In the genomic region with DNA sequence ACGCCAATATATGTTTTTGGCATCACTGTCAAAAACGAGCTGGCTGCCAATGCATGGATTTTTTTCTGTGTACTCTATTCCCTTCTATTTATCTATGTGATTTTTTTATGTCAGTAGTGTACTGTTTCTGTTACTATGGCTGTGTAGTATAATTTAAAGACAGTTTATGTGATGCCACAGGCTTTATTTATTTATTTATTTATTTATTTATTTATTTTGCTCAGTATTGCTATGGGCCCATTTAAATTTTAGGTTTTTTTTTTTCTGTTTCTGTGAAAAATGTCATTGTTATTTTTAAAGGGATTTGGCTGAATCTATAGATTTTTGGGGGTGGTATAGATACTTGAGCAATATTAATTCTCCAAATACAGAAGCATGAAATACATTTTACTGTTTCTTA, we compare ENCODE assay signal across 27 cellular contexts.
"Had no signal": no experiment of that assay in that cellular context is flagged by ENCODE, and none has a peak within 500 bp of the region (broad histone marks: within the 10 kb centered on the region; RNA-seq: fewer than 3 reads in every experiment).

No MANE protein-coding gene starts in this region.

- DNase-seq: stimulated activated CD4-positive, alpha-beta T cell treated with anti-CD3 and anti-CD28 coated beads, Interleukin-2, amount 100 ng/mL, for 48 hours; stimulated activated CD4-positive, alpha-beta T cell treated with anti-CD3 and anti-CD28 coated beads, Interleukin-4, amount 100 ng/mL, for 1 hour; stimulated activated CD4-positive, alpha-beta T cell treated with anti-CD3 and anti-CD28 coated beads, Interleukin-4, amount 100 ng/mL, for 24 hours; stimulated activated CD4-positive, alpha-beta T cell treated with anti-CD3 and anti-CD28 coated beads, Interleukin-4, amount 100 ng/mL, for 4 hours; stimulated activated CD8-positive, alpha-beta memory T cell treated with anti-CD3 and anti-CD28 coated beads, Interleukin-4, amount 100 ng/mL, for 48 hours; stimulated activated naive B cell treated with anti-CD40 and anti-IgM and Interleukin-4, amounts not matched to agents 10 μg/mL and 1 μg/mL and 100 μg/mL, for 72 hours; stimulated activated naive CD4-positive, alpha-beta T cell; stimulated activated naive CD4-positive, alpha-beta T cell treated with Interleukin-2 at 50 U/mL for 16 hours; stimulated activated naive CD8-positive, alpha-beta T cell treated with anti-CD3 and anti-CD28 coated beads, Interleukin-15, amount 100 ng/mL, for 72 hours; stimulated activated naive CD8-positive, alpha-beta T cell treated with anti-CD3 and anti-CD28 coated beads, Interleukin-15, Interleukin-2, amounts not matched to agents 100 U/mL and 50 U/mL, for 24 hours; stomach; substantia nigra; testis; thyroid gland; tibial artery; transverse colon; trophoblast cell; upper lobe of left lung; upper lobe of right lung; uterus had no signal

- H3K9me3 ChIP-seq: stomach, suprapubic skin, testis, thoracic aorta, thyroid gland, tibial artery, tibial nerve, transverse colon, upper lobe of left lung, upper lobe of right lung, uterus, vagina had no signal

- H3K4me1 ChIP-seq: stomach, suprapubic skin, testis, thyroid gland, tibial artery, tibial nerve, transverse colon, upper lobe of left lung, upper lobe of right lung, uterus, vagina had no signal

- FAIRE-seq: urothelium cell line had no signal

- H3K27me3 ChIP-seq: suprapubic skin, testis, thyroid gland, tibial artery, tibial nerve, transverse colon, upper lobe of left lung, upper lobe of right lung, uterus, vagina had no signal

- H3K4me3 ChIP-seq: stomach, suprapubic skin, testis, thoracic aorta, thyroid gland, tibial artery, tibial nerve, transverse colon, upper lobe of left lung, upper lobe of right lung, uterus, vagina had no signal

- H3K27ac ChIP-seq: stomach, suprapubic skin, testis, thoracic aorta, thyroid gland, tibial artery, tibial nerve, transverse colon, upper lobe of left lung, upper lobe of right lung, uterus, vagina had no signal

- H3K36me3 ChIP-seq: stomach, suprapubic skin, thoracic aorta, thyroid gland, tibial artery, tibial nerve, transverse colon, upper lobe of left lung, upper lobe of right lung, uterus, vagina had no signal

- ATAC-seq: stimulated activated effector memory CD8-positive, alpha-beta T cell treated with anti-CD3 and anti-CD28 coated beads, Interleukin-12 subunit alpha, Interleukin-12 subunit beta, amount 100 ng/mL, for 72 hours; stimulated activated memory B cell treated with anti-CD40 and anti-IgM and Interleukin-4, amounts not matched to agents 10 μg/mL and 1 μg/mL and 100 μg/mL, for 72 hours; stimulated activated naive B cell treated with anti-CD40 and anti-IgM and Interleukin-4, amounts not matched to agents 10 μg/mL and 1 μg/mL and 100 μg/mL, for 72 hours; stimulated activated naive CD8-positive, alpha-beta T cell treated with anti-CD3 and anti-CD28 coated beads, Interleukin-15, amount 100 ng/mL, for 72 hours; stimulated activated naive CD8-positive, alpha-beta T cell treated with anti-CD3 and anti-CD28 coated beads, Interleukin-15, Interleukin-2, amounts not matched to agents 100 U/mL and 50 U/mL, for 24 hours; upper lobe of right lung had no signal
